Comparison of ENCODE assay signal across 8 cellular contexts in genomic region chr12:111404362-111405148, GRCh38. TPM values are rescaled to one million over a fixed set of nuclear protein-coding genes. Genes with fewer than 3 reads are reported as not detected.
DNase-seq lines count a peak whose midpoint lies in the region; ATAC-seq and TF ChIP-seq lines count a peak whose summit lies in the region.

No MANE protein-coding gene starts in this region.

- peaks cover 48% of the 10 kb centered on the region for H3K4me1 Mint-ChIP-seq in activated naive CD4-positive, alpha-beta T cell treated with anti-CD3 and anti-CD28 coated beads, Interleukin-2, amount 50 U/mL, for 24 hours
- peaks cover 56 to 63% of the 10 kb centered on the region in 2 donors for H3K4me1 Mint-ChIP-seq in immature natural killer cell

- peaks cover 48% of the 10 kb centered on the region for H3K4me1 ChIP-seq in OCI-LY3 (ENCODE audit: low read length)

- H3K27me3 Mint-ChIP-seq in activated naive CD4-positive, alpha-beta T cell treated with anti-CD3 and anti-CD28 coated beads, Interleukin-2, amount 50 U/mL, for 24 hours: no peaks in the 10 kb centered on the region
- H3K27me3 Mint-ChIP-seq in immature natural killer cell (ENCODE audit: low read depth in 3 of 3): peaks cover 10 to 20% (median 13%) of the 10 kb centered on the region in 3 donors

- DNase-seq in AG04449 (ENCODE audit: low read depth, low spot score) (no peak), immature natural killer cell (peak in 2 of 3 donors; percentile 35 to 45), HuH-7 (ENCODE audit: low spot score) (no peak), occipital lobe (lab: John Stamatoyannopoulos, UW) (no peak)
- DNase-seq in stimulated activated CD4-positive, alpha-beta T cell treated with anti-CD3 and anti-CD28 coated beads, Interleukin-1b, Interleukin-23, amount 100 ng/mL, for 24 hours (ENCODE audit: low read depth in 4 of 4, low spot score in 1 of 4): peak in 3 of 4 experiments; percentile 39 to 69 (median 59)

- H3K4me3 ChIP-seq in AG04449 (ENCODE audit: low read depth, low read length) (peak overlapping the region; percentile 95), OCI-LY3 (ENCODE audit: low read length) (peak overlapping the region; percentile 88)

- no peak for TF ChIP-seq CTCF in AG04449 (IDR thresholded peaks at IDR 0.05; ENCODE audit: insufficient read depth, low read length, missing control alignments)
- no peak for TF ChIP-seq CTCF in OCI-LY3 (IDR thresholded peaks at IDR 0.05; ENCODE audit: low read depth, low read length)

- peaks cover 36% of the 10 kb centered on the region for H3K79me2 ChIP-seq in OCI-LY3 (ENCODE audit: low read length)

- peak overlapping the region; percentile 96 for H3K4me2 ChIP-seq in OCI-LY3 (ENCODE audit: low read length)

- no peak overlapping the region for H2AFZ ChIP-seq in OCI-LY3 (ENCODE audit: low read depth, low read length)

- H3K4me3 Mint-ChIP-seq in activated naive CD4-positive, alpha-beta T cell treated with anti-CD3 and anti-CD28 coated beads, Interleukin-2, amount 50 U/mL, for 24 hours: peak overlapping the region; percentile 96
- H3K4me3 Mint-ChIP-seq in immature natural killer cell: peak overlapping the region; percentile 86 to 92 (median 89)

- CTCF ChIA-PET in AG04449 (lab: Yijun Ruan, JAX): interaction anchor here (0.9 to 25.8 kb wide), 6 partner anchors 8 to 408 kb away, joined by 3 to 899 read pairs (median 5); no protein-coding TSS in a partner anchor

- H3K9me3 ChIP-seq in OCI-LY3 (ENCODE audit: insufficient read depth, low read length): peaks cover 6% of the 10 kb centered on the region; the same call in 1 of the 2 replicates

- peaks cover 13% of the 10 kb centered on the region for H3K27me3 ChIP-seq in OCI-LY3 (ENCODE audit: low read depth, low read length)

- H3K27ac Mint-ChIP-seq in activated naive CD4-positive, alpha-beta T cell treated with anti-CD3 and anti-CD28 coated beads, Interleukin-2, amount 50 U/mL, for 24 hours: peak overlapping the region; percentile 99
- H3K27ac Mint-ChIP-seq in immature natural killer cell: peak overlapping the region; percentile 85 to 96 (median 92)

- peak overlapping the region; percentile 89 for H3K27ac ChIP-seq in OCI-LY3 (ENCODE audit: low read length)

- H4K20me1 ChIP-seq in OCI-LY3 (ENCODE audit: insufficient read depth, low read length): peaks cover 25% of the 10 kb centered on the region

- no peaks in the 10 kb centered on the region for H3K36me3 Mint-ChIP-seq in activated naive CD4-positive, alpha-beta T cell treated with anti-CD3 and anti-CD28 coated beads, Interleukin-2, amount 50 U/mL, for 24 hours
- no peaks in the 10 kb centered on the region for H3K36me3 Mint-ChIP-seq in immature natural killer cell

- POLR2A ChIA-PET in AG04449 (lab: Yijun Ruan, JAX): interaction anchor here (0.8 to 1.0 kb wide), 2 partner anchors 30 to 48 kb away, joined by 3 read pairs; no protein-coding TSS in a partner anchor

- peaks cover 3% of the 10 kb centered on the region for H3K36me3 ChIP-seq in OCI-LY3 (replicated peaks; ENCODE audit: low read depth, low read length)

- H3K9ac ChIP-seq in OCI-LY3 (ENCODE audit: low read length): peak overlapping the region; percentile 72

- peak; percentile 3 for ATAC-seq in GM21515 (IDR thresholded peaks at IDR 0.05; ENCODE audit: unreplicated experiment)

- H3K9me3 Mint-ChIP-seq in activated naive CD4-positive, alpha-beta T cell treated with anti-CD3 and anti-CD28 coated beads, Interleukin-2, amount 50 U/mL, for 24 hours: no peaks in the 10 kb centered on the region
- no peaks in the 10 kb centered on the region for H3K9me3 Mint-ChIP-seq in immature natural killer cell

RNA-seq across cellular contexts. Expression of gene SH2B3, which starts 1.2 kb away (rescaled TPM):
- polyA plus RNA-seq in immature natural killer cell: 10 to 100 TPM in 1 of 3 donors, 1 to 10 TPM in 1, under 1 TPM in 1; 0.08 to 13.5 (median 5.3) TPM
- 5.1 TPM for total RNA-seq in occipital lobe

RNA-seq across cellular contexts. Expression of gene PHETA1, which starts 35.7 kb away (rescaled TPM):
- polyA plus RNA-seq in immature natural killer cell: 1 to 10 TPM; 2.0 to 5.5 (median 2.1) TPM
- 5.8 TPM for total RNA-seq in occipital lobe

Comparison
In these comparisons a context has a peak if more than half of its experiments do, and no peak if none do; other contexts are left out.
1. DNase-seq: peak in immature natural killer cell (2 of 3) and stimulated activated CD4-positive, alpha-beta T cell treated with anti-CD3 and anti-CD28 coated beads, Interleukin-1b, Interleukin-23, amount 100 ng/mL, for 24 hours (3 of 4); none in AG04449 (single experiment), HuH-7 (single experiment) and occipital lobe (single experiment).